Comparison of ENCODE assay signal across 8 cellular contexts in the genomic region with DNA sequence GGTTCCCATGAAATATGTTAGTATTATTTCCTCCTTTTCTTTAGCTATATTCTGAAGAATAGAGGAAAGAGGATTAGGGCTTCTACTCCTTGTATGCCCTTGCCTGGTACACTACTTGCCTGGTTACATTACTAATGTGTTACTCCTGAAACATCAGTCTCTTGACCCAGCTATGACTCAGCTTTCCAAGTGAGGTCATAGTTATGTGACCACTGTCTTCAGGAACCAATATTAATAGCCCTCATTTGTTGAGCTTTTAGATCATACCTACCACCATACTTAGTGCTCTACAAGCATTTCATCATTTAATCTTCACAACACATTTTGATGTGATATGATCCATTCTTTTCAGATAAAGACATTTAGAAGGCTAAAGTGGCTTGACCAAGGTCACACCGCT.
DNase-seq lines count a peak whose midpoint lies in the region; ATAC-seq lines count a peak whose summit lies in the region.

No MANE protein-coding gene starts in this region.

- ATAC-seq in GM19351 (IDR thresholded peaks at IDR 0.05; ENCODE audit: unreplicated experiment) = peak; percentile 57
- ATAC-seq in HG03439 (IDR thresholded peaks at IDR 0.05; ENCODE audit: unreplicated experiment) = peak; percentile 54
- ATAC-seq in stimulated activated naive CD8-positive, alpha-beta T cell treated with anti-CD3 and anti-CD28 coated beads, Interleukin-15, Interleukin-2, amounts not matched to agents 100 U/mL and 50 U/mL, for 24 hours = peak; percentile 25
- ATAC-seq in HG02970 (IDR thresholded peaks at IDR 0.05; ENCODE audit: low FRiP score, unreplicated experiment) = no peak
- no peak for ATAC-seq in activated CD8-positive, alpha-beta memory T cell treated with anti-CD3 and anti-CD28 coated beads, Interleukin-2, amount 10 ng/mL, durations not matched to agents 7 days and 5 days

- peaks cover 31% of the 10 kb centered on the region for H3K4me1 Mint-ChIP-seq in dendritic cell treated with granulocyte-macrophage colony-stimulating factor and Interleukin-4, amounts not matched to agents 40 ng/mL and 50 ng/mL, for 4 days (ENCODE audit: low read depth)
- H3K4me1 Mint-ChIP-seq in activated CD8-positive, alpha-beta memory T cell treated with anti-CD3 and anti-CD28 coated beads, Interleukin-2, amount 10 ng/mL, durations not matched to agents 7 days and 5 days = peaks cover 26% of the 10 kb centered on the region

- H3K36me3 Mint-ChIP-seq in dendritic cell treated with granulocyte-macrophage colony-stimulating factor and Interleukin-4, amounts not matched to agents 40 ng/mL and 50 ng/mL, for 4 days (ENCODE audit: low read depth) = no peaks in the 10 kb centered on the region
- H3K36me3 Mint-ChIP-seq in activated CD8-positive, alpha-beta memory T cell treated with anti-CD3 and anti-CD28 coated beads, Interleukin-2, amount 10 ng/mL, durations not matched to agents 7 days and 5 days = peaks cover 5% of the 10 kb centered on the region

- intact Hi-C loops in dendritic cell treated with granulocyte-macrophage colony-stimulating factor and Interleukin-4, amounts not matched to agents 40 ng/mL and 50 ng/mL, for 4 days (cut with micrococcal nuclease) = loop anchor here (5.0 kb wide), 2 partner anchors 61 to 164 kb away; partner anchors contain the start of gene CMSS1

- H3K27ac Mint-ChIP-seq in dendritic cell treated with granulocyte-macrophage colony-stimulating factor and Interleukin-4, amounts not matched to agents 40 ng/mL and 50 ng/mL, for 4 days = peak overlapping the region; percentile 35
- H3K27ac Mint-ChIP-seq in activated CD8-positive, alpha-beta memory T cell treated with anti-CD3 and anti-CD28 coated beads, Interleukin-2, amount 10 ng/mL, durations not matched to agents 7 days and 5 days = no peak overlapping the region

- H3K27me3 Mint-ChIP-seq in dendritic cell treated with granulocyte-macrophage colony-stimulating factor and Interleukin-4, amounts not matched to agents 40 ng/mL and 50 ng/mL, for 4 days = no peaks in the 10 kb centered on the region
- H3K27me3 Mint-ChIP-seq in activated CD8-positive, alpha-beta memory T cell treated with anti-CD3 and anti-CD28 coated beads, Interleukin-2, amount 10 ng/mL, durations not matched to agents 7 days and 5 days = peaks cover 12% of the 10 kb centered on the region

- CTCF ChIA-PET in activated CD8-positive, alpha-beta memory T cell treated with anti-CD3 and anti-CD28 coated beads, Interleukin-2, amount 10 ng/mL, durations not matched to agents 7 days and 5 days (lab: Charles Lee) = interaction anchor here (1.3 kb wide), 1 partner anchor 10 kb away, joined by 3 read pairs; no protein-coding TSS in a partner anchor

- no peak overlapping the region for H3K4me3 Mint-ChIP-seq in dendritic cell treated with granulocyte-macrophage colony-stimulating factor and Interleukin-4, amounts not matched to agents 40 ng/mL and 50 ng/mL, for 4 days
- H3K4me3 Mint-ChIP-seq in activated CD8-positive, alpha-beta memory T cell treated with anti-CD3 and anti-CD28 coated beads, Interleukin-2, amount 10 ng/mL, durations not matched to agents 7 days and 5 days = no peak overlapping the region

- no peak for DNase-seq in stimulated activated naive CD8-positive, alpha-beta T cell treated with anti-CD3 and anti-CD28 coated beads, Interleukin-15, Interleukin-2, amounts not matched to agents 100 U/mL and 50 U/mL, for 24 hours
- DNase-seq in activated CD8-positive, alpha-beta memory T cell treated with anti-CD3 and anti-CD28 coated beads, Interleukin-2, amount 10 ng/mL, durations not matched to agents 7 days and 5 days = no peak
- DNase-seq in activated gamma-delta T cell (lab: John Stamatoyannopoulos, UW) = no peak
- DNase-seq in ureter (ENCODE audit: low spot score) = no peak

- H3K9me3 Mint-ChIP-seq in dendritic cell treated with granulocyte-macrophage colony-stimulating factor and Interleukin-4, amounts not matched to agents 40 ng/mL and 50 ng/mL, for 4 days = no peaks in the 10 kb centered on the region
- no peaks in the 10 kb centered on the region for H3K9me3 Mint-ChIP-seq in activated CD8-positive, alpha-beta memory T cell treated with anti-CD3 and anti-CD28 coated beads, Interleukin-2, amount 10 ng/mL, durations not matched to agents 7 days and 5 days (ENCODE audit: low read depth)

Comparison
In these comparisons a context has a peak if more than half of its experiments do, and no peak if none do; other contexts are left out.
1. ATAC-seq: peak in GM19351 (single experiment), HG03439 (single experiment) and stimulated activated naive CD8-positive, alpha-beta T cell treated with anti-CD3 and anti-CD28 coated beads, Interleukin-15, Interleukin-2, amounts not matched to agents 100 U/mL and 50 U/mL, for 24 hours (single experiment); none in HG02970 (single experiment) and activated CD8-positive, alpha-beta memory T cell treated with anti-CD3 and anti-CD28 coated beads, Interleukin-2, amount 10 ng/mL, durations not matched to agents 7 days and 5 days (single experiment).